ENCODE assay signal across 24 cellular contexts in the genomic region with DNA sequence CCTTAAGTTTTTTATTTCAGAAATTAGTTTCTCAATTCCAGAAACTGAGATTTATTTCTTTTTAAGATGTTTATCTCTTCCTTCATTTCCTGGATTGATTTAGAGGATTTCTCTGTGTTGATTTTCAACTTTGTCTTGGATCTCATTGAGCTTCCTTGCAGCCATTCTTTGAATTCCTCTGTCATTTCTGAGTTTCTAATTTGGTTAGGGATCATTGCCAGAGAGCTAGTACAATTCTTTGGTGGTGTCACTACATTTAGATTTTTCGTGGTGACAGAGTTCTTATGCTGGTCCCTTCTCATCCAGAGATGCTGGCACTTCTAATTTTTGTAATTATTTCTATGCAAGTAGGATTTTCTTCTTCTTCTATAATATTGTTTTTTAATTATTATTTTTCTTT.
DNase-seq lines count a peak whose midpoint lies in the region; ATAC-seq and TF ChIP-seq lines count a peak whose summit lies in the region.
"Had no signal": no experiment of that assay in that cellular context is flagged by ENCODE, and none has a peak within 500 bp of the region (broad histone marks: within the 10 kb centered on the region; RNA-seq: fewer than 3 reads in every experiment).

No MANE protein-coding gene starts in this region.

- H3F3A ChIP-seq in SK-N-SH (replicated peaks; ENCODE audit: insufficient read depth) = peaks cover 3% of the 10 kb centered on the region

- TF ChIP-seq RAD21 in SK-N-SH (IDR thresholded peaks at IDR 0.05; ENCODE audit: low read length) = no peak

- H3K36me3 Mint-ChIP-seq in HFFc6 (ENCODE audit: low read depth) = peaks cover 37% of the 10 kb centered on the region
- no peaks in the 10 kb centered on the region for H3K36me3 Mint-ChIP-seq in T-helper 17 cell (ENCODE audit: low read depth)
- H3K36me3 Mint-ChIP-seq: CD8-positive, alpha-beta T cell had no signal

- H3K27me3 ChIP-seq in SK-N-SH (ENCODE audit: insufficient read depth) = no peaks in the 10 kb centered on the region

- no peak for ATAC-seq in T-helper 17 cell
- ATAC-seq in GM18868 (IDR thresholded peaks at IDR 0.05; ENCODE audit: unreplicated experiment) = no peak
- ATAC-seq: CD8-positive, alpha-beta T cell; Panc1 had no signal

- H4K20me1 ChIP-seq in SK-N-SH (ENCODE audit: insufficient read depth) = no peaks in the 10 kb centered on the region

- H3K9me2 ChIP-seq in SK-N-SH = no peaks in the 10 kb centered on the region

- peak; percentile 82 for DNase-seq in EH (ENCODE audit: low read depth)
- DNase-seq in HFFc6 = peak; percentile 40
- DNase-seq in choroid plexus epithelial cell (ENCODE audit: low read depth) = peak; percentile 2
- peak; percentile 49 for DNase-seq in myocyte (ENCODE audit: low read depth)
- DNase-seq in SK-N-SH = no peak
- DNase-seq in T-helper 17 cell = no peak
- no peak for DNase-seq in HuH-7 (ENCODE audit: low spot score)
- DNase-seq: Caco-2; CD8-positive, alpha-beta T cell; DMS79; GOT3; IMR-90; KG1; NCI-H1048; NCI-H1694 treated with DMSO at 0.1 percent for 48 hours; NCI-H2171; NCI-H226; NCI-H510A had no signal

- H3K79me2 ChIP-seq in SK-N-SH (ENCODE audit: insufficient read depth) = no peaks in the 10 kb centered on the region

- peaks cover 21% of the 10 kb centered on the region for H3K9me3 Mint-ChIP-seq in HFFc6

- H3K4me3 ChIP-seq in choroid plexus epithelial cell (ENCODE audit: low read depth, low read length) (no peak overlapping the region), SK-N-SH (ENCODE audit: low read depth in 2 of 2, low read length in 1 of 2) (no peak overlapping the region)
- H3K4me3 ChIP-seq: HAP-1 had no signal

- no peak overlapping the region for H2AFZ ChIP-seq in SK-N-SH (ENCODE audit: low read depth)

- TF ChIP-seq EP300 in SK-N-SH (IDR thresholded peaks at IDR 0.05; ENCODE audit: borderline replicate concordance in 1 of 2, low read depth in 1 of 2, low read length in 1 of 2) = no peak

- H3K4me1 ChIP-seq in SK-N-SH (ENCODE audit: control insufficient read depth in 1 of 2, insufficient read depth in 2 of 2, low read depth in 1 of 2, low read length in 1 of 2) = no peaks in the 10 kb centered on the region
- H3K4me1 ChIP-seq: Caco-2 had no signal

- H3K9ac ChIP-seq in SK-N-SH = no peak overlapping the region

- peaks cover 26% of the 10 kb centered on the region for H3K4me1 Mint-ChIP-seq in HFFc6 (ENCODE audit: low read depth)
- no peaks in the 10 kb centered on the region for H3K4me1 Mint-ChIP-seq in T-helper 17 cell
- H3K4me1 Mint-ChIP-seq: B cell had no signal

- H3K27ac Mint-ChIP-seq in HFFc6 (no peak overlapping the region), T-helper 17 cell (no peak overlapping the region)
- H3K27ac Mint-ChIP-seq: B cell; CD8-positive, alpha-beta T cell had no signal

- H3K36me3 ChIP-seq in SK-N-SH (replicated peaks in 1 of 2; ENCODE audit: control insufficient read depth in 1 of 2, insufficient read depth in 2 of 2, low read length in 1 of 2) = peaks cover 0 to 7% of the 10 kb centered on the region in 2 experiments
- H3K36me3 ChIP-seq: HAP-1 had no signal

- no peak overlapping the region for H3K4me3 Mint-ChIP-seq in HFFc6
- H3K4me3 Mint-ChIP-seq in T-helper 17 cell = no peak overlapping the region
- H3K4me3 Mint-ChIP-seq: B cell; CD8-positive, alpha-beta T cell had no signal

- POLR2A ChIA-PET in SK-N-SH (lab: Yijun Ruan, JAX) = no interaction called here

- no peak for TF ChIP-seq CTCF in HFFc6 (IDR thresholded peaks at IDR 0.05)
- TF ChIP-seq CTCF in choroid plexus epithelial cell (conservative IDR thresholded peaks at IDR 0.05; ENCODE audit: low read depth, low read length) = no peak
- TF ChIP-seq CTCF in SK-N-SH (IDR thresholded peaks at IDR 0.05) = no peak

- H3K27ac ChIP-seq in SK-N-SH (ENCODE audit: low read depth in 2 of 2, low read length in 1 of 2) = no peak overlapping the region
- H3K27ac ChIP-seq: C4-2B, RWPE1 had no signal

- no peak overlapping the region for H3K4me2 ChIP-seq in SK-N-SH

- no peaks in the 10 kb centered on the region; the same call in 1 of the 2 replicates for H3K27me3 Mint-ChIP-seq in HFFc6 (ENCODE audit: insufficient read depth)
- no peaks in the 10 kb centered on the region for H3K27me3 Mint-ChIP-seq in T-helper 17 cell
- H3K27me3 Mint-ChIP-seq: B cell had no signal

- CTCF ChIA-PET in SK-N-SH (lab: Yijun Ruan, JAX) = no interaction called here

- WGBS in SK-N-SH (ENCODE audit: low lambda C conversion rate) = 8% methylated on average over 1 of the region's 1 CpG

- H3K9me3 ChIP-seq in SK-N-SH = peaks cover 17% of the 10 kb centered on the region; the same call in 1 of the 2 replicates
- H3K9me3 ChIP-seq in T-helper 17 cell (ENCODE audit: control insufficient read depth, low read length, poor library complexity, severe bottlenecking) = no peaks in the 10 kb centered on the region

TF ChIP-seq in SK-N-SH, 30 proteins besides CTCF, POLR2A, EP300 and RAD21 (continues in another document):
- TF ChIP-seq FOXM1 (IDR thresholded peaks at IDR 0.05; ENCODE audit: low read depth) = no peak
- TF ChIP-seq, protein P1, sequence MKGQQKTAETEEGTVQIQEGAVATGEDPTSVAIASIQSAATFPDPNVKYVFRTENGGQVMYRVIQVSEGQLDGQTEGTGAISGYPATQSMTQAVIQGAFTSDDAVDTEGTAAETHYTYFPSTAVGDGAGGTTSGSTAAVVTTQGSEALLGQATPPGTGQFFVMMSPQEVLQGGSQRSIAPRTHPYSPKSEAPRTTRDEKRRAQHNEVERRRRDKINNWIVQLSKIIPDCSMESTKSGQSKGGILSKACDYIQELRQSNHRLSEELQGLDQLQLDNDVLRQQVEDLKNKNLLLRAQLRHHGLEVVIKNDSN (IDR thresholded peaks at IDR 0.05; ENCODE audit: borderline replicate concordance, low read depth) = no peak
- no peak for TF ChIP-seq TEAD4 (IDR thresholded peaks at IDR 0.05; ENCODE audit: borderline replicate concordance, insufficient read depth)
- TF ChIP-seq, protein P2, sequence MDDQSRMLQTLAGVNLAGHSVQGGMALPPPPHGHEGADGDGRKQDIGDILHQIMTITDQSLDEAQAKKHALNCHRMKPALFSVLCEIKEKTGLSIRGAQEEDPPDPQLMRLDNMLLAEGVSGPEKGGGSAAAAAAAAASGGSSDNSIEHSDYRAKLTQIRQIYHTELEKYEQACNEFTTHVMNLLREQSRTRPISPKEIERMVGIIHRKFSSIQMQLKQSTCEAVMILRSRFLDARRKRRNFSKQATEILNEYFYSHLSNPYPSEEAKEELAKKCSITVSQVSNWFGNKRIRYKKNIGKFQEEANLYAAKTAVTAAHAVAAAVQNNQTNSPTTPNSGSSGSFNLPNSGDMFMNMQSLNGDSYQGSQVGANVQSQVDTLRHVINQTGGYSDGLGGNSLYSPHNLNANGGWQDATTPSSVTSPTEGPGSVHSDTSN (IDR thresholded peaks at IDR 0.05) = no peak
- no peak for TF ChIP-seq FOXJ3 (CRISPR knock-in tag; IDR thresholded peaks at IDR 0.05)
- TF ChIP-seq SIN3A (IDR thresholded peaks at IDR 0.05; ENCODE audit: borderline replicate concordance, low read depth, low read length) = no peak
- no peak for TF ChIP-seq EZH2phosphoT487 (IDR thresholded peaks at IDR 0.05; ENCODE audit: borderline replicate concordance, low read depth)
- no peak for TF ChIP-seq MXI1 (IDR thresholded peaks at IDR 0.05; ENCODE audit: low read depth, low read length)
- TF ChIP-seq, protein P3, sequence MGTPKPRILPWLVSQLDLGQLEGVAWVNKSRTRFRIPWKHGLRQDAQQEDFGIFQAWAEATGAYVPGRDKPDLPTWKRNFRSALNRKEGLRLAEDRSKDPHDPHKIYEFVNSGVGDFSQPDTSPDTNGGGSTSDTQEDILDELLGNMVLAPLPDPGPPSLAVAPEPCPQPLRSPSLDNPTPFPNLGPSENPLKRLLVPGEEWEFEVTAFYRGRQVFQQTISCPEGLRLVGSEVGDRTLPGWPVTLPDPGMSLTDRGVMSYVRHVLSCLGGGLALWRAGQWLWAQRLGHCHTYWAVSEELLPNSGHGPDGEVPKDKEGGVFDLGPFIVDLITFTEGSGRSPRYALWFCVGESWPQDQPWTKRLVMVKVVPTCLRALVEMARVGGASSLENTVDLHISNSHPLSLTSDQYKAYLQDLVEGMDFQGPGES (IDR thresholded peaks at IDR 0.05; ENCODE audit: low read depth, low read length) = no peak
- no peak for TF ChIP-seq GATA2 (CRISPR knock-in tag; IDR thresholded peaks at IDR 0.05)
- no peak for TF ChIP-seq POLR2AphosphoS5 (IDR thresholded peaks at IDR 0.05; ENCODE audit: low read depth, low read length)
- TF ChIP-seq, protein P4, sequence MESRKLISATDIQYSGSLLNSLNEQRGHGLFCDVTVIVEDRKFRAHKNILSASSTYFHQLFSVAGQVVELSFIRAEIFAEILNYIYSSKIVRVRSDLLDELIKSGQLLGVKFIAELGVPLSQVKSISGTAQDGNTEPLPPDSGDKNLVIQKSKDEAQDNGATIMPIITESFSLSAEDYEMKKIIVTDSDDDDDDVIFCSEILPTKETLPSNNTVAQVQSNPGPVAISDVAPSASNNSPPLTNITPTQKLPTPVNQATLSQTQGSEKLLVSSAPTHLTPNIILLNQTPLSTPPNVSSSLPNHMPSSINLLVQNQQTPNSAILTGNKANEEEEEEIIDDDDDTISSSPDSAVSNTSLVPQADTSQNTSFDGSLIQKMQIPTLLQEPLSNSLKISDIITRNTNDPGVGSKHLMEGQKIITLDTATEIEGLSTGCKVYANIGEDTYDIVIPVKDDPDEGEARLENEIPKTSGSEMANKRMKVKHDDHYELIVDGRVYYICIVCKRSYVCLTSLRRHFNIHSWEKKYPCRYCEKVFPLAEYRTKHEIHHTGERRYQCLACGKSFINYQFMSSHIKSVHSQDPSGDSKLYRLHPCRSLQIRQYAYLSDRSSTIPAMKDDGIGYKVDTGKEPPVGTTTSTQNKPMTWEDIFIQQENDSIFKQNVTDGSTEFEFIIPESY (IDR thresholded peaks at IDR 0.05; ENCODE audit: borderline replicate concordance, low read depth) = no peak
- no peak for TF ChIP-seq CHD2 (IDR thresholded peaks at IDR 0.05; ENCODE audit: low read length, partially characterized antibody)
- no peak for TF ChIP-seq FOSL2 (IDR thresholded peaks at IDR 0.05; ENCODE audit: borderline replicate concordance, low read depth)
- no peak for TF ChIP-seq RXRA (IDR thresholded peaks at IDR 0.05; ENCODE audit: borderline replicate concordance, low read depth)

Comparison
In these comparisons a context has a peak if more than half of its experiments do, and no peak if none do; other contexts are left out.
1. DNase-seq: peak in EH (single experiment), HFFc6 (single experiment), choroid plexus epithelial cell (single experiment) and myocyte (single experiment); none in SK-N-SH (single experiment), T-helper 17 cell (0 of 3) and HuH-7 (single experiment).